Comparison of ENCODE assay signal across 1 cellular context in genomic region chr9:120402741-120403542, GRCh38.
TF ChIP-seq lines count a peak whose summit lies in the region.

No MANE protein-coding gene starts in this region.

TF ChIP-seq in SK-N-SH, 30 proteins besides CTCF, POLR2A, EP300 and RAD21 (continued from another document):
- no peak for TF ChIP-seq GABPA (IDR thresholded peaks at IDR 0.05; ENCODE audit: low read depth)
- TF ChIP-seq, protein P1, sequence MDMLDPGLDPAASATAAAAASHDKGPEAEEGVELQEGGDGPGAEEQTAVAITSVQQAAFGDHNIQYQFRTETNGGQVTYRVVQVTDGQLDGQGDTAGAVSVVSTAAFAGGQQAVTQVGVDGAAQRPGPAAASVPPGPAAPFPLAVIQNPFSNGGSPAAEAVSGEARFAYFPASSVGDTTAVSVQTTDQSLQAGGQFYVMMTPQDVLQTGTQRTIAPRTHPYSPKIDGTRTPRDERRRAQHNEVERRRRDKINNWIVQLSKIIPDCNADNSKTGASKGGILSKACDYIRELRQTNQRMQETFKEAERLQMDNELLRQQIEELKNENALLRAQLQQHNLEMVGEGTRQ (IDR thresholded peaks at IDR 0.05; ENCODE audit: borderline replicate concordance, low read depth, low read length) = no peak
- no peak for TF ChIP-seq EZH2phosphoT487 (IDR thresholded peaks at IDR 0.05; ENCODE audit: borderline replicate concordance, low read depth)
- no peak for TF ChIP-seq RCOR1 (IDR thresholded peaks at IDR 0.05; ENCODE audit: low read length)
- TF ChIP-seq FOSL2 (IDR thresholded peaks at IDR 0.05; ENCODE audit: borderline replicate concordance, low read depth) = peak; percentile 77; the same call in 1 of the 2 replicates
- TF ChIP-seq, protein P2, sequence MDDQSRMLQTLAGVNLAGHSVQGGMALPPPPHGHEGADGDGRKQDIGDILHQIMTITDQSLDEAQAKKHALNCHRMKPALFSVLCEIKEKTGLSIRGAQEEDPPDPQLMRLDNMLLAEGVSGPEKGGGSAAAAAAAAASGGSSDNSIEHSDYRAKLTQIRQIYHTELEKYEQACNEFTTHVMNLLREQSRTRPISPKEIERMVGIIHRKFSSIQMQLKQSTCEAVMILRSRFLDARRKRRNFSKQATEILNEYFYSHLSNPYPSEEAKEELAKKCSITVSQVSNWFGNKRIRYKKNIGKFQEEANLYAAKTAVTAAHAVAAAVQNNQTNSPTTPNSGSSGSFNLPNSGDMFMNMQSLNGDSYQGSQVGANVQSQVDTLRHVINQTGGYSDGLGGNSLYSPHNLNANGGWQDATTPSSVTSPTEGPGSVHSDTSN (IDR thresholded peaks at IDR 0.05) = peak; percentile 58
- TF ChIP-seq ELF1 (IDR thresholded peaks at IDR 0.05) = 0 out of 2 replicates have a peak, but pooled peaks have one; percentile 12
- TF ChIP-seq, protein P3, sequence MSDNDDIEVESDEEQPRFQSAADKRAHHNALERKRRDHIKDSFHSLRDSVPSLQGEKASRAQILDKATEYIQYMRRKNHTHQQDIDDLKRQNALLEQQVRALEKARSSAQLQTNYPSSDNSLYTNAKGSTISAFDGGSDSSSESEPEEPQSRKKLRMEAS (IDR thresholded peaks at IDR 0.05; ENCODE audit: low read depth) = 0 out of 2 replicates have a peak, but pooled peaks have one; percentile 34
- no peak for TF ChIP-seq TEAD4 (IDR thresholded peaks at IDR 0.05; ENCODE audit: borderline replicate concordance, insufficient read depth)
- TF ChIP-seq POLR2AphosphoS5 (IDR thresholded peaks at IDR 0.05; ENCODE audit: low read depth, low read length) = no peak
- TF ChIP-seq FOXM1 (IDR thresholded peaks at IDR 0.05; ENCODE audit: low read depth) = no peak
- TF ChIP-seq MXI1 (IDR thresholded peaks at IDR 0.05; ENCODE audit: low read depth, low read length) = no peak
- no peak for TF ChIP-seq CHD2 (IDR thresholded peaks at IDR 0.05; ENCODE audit: low read length, partially characterized antibody)
- TF ChIP-seq SMC3 (IDR thresholded peaks at IDR 0.05; ENCODE audit: low read depth, low read length) = no peak
- no peak for TF ChIP-seq YY1 (IDR thresholded peaks at IDR 0.05; ENCODE audit: low read depth)
- no peak for TF ChIP-seq MEF2A (IDR thresholded peaks at IDR 0.05; ENCODE audit: borderline replicate concordance, low read depth)
- no peak for TF ChIP-seq ZBTB33 (IDR thresholded peaks at IDR 0.05; ENCODE audit: borderline replicate concordance, low read depth)
- TF ChIP-seq TCF12 (IDR thresholded peaks at IDR 0.05) = peak; percentile 69
